In the genomic region with DNA sequence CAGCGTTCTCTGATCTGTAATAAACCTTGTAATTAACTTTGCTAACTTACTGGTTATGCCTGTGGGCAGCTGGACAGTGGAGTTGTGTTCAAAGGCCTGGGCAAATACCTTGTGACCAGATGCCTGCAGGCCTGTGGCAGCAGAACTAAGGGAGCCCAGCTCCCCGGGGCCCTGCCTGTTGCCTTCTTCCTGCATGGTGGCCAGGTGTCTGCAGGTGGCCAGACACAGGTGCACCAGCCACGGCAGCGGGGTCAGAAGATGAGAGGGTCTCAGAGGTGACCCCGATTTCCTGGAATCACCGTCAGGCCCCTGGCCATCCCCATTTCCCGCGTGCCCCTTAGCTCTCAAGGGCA, we compare ENCODE assay signal across 10 cellular contexts.
DNase-seq lines count a peak whose midpoint lies in the region; ATAC-seq and TF ChIP-seq lines count a peak whose summit lies in the region.
"Had no signal": no experiment of that assay in that cellular context is flagged by ENCODE, and none has a peak within 500 bp of the region (broad histone marks: within the 10 kb centered on the region; RNA-seq: fewer than 3 reads in every experiment).

No MANE protein-coding gene starts in this region.

- H3K4me1 Mint-ChIP-seq in stimulated activated naive B cell treated with anti-CD40 and anti-IgM and Interleukin-4, amounts not matched to agents 10 μg/mL and 1 μg/mL and 100 μg/mL, for 72 hours, result peaks cover 6 to 8% of the 10 kb centered on the region in 2 donors

- H3K36me3 Mint-ChIP-seq in stimulated activated naive B cell treated with anti-CD40 and anti-IgM and Interleukin-4, amounts not matched to agents 10 μg/mL and 1 μg/mL and 100 μg/mL, for 72 hours, result no peaks in the 10 kb centered on the region
- H3K36me3 Mint-ChIP-seq: activated CD8-positive, alpha-beta memory T cell treated with anti-CD3 and anti-CD28 coated beads, Interleukin-2, amount 10 ng/mL, durations not matched to agents 7 days and 5 days had no signal

- no peaks in the 10 kb centered on the region for H3K9me3 ChIP-seq in GM23248 (ENCODE audit: low read depth)
- H3K9me3 ChIP-seq in RWPE2 (ENCODE audit: severe bottlenecking), result no peaks in the 10 kb centered on the region
- no peaks in the 10 kb centered on the region for H3K9me3 ChIP-seq in psoas muscle

- intact Hi-C loops in psoas muscle (cut with DNase I), result no loop called here

- H2AFZ ChIP-seq in GM23248, result peak overlapping the region; percentile 61; the same call in 1 of the 2 replicates

- H3K9me2 ChIP-seq in GM23248 (ENCODE audit: insufficient read depth), result no peaks in the 10 kb centered on the region

- H3K4me1 ChIP-seq in GM23248 (ENCODE audit: insufficient read depth), result no peaks in the 10 kb centered on the region
- peaks cover 20% of the 10 kb centered on the region for H3K4me1 ChIP-seq in RWPE2 (ENCODE audit: insufficient read depth, poor library complexity, severe bottlenecking)
- H3K4me1 ChIP-seq in psoas muscle, result peaks cover 10% of the 10 kb centered on the region

- ATAC-seq in RWPE2 (ENCODE audit: low read depth) (peak; percentile 40; the same call in 2 of the 3 replicates), psoas muscle (no peak), omental fat pad (ENCODE audit: low FRiP score) (no peak), HG03045 (IDR thresholded peaks at IDR 0.05; ENCODE audit: unreplicated experiment) (no peak)
- ATAC-seq in stimulated activated naive B cell treated with anti-CD40 and anti-IgM and Interleukin-4, amounts not matched to agents 10 μg/mL and 1 μg/mL and 100 μg/mL, for 72 hours (replicated peaks), result no peak

- H3K36me3 ChIP-seq in GM23248 (ENCODE audit: low read depth), result no peaks in the 10 kb centered on the region
- peaks cover 12% of the 10 kb centered on the region for H3K36me3 ChIP-seq in RWPE2 (ENCODE audit: low read depth)
- H3K36me3 ChIP-seq in psoas muscle (ENCODE audit: insufficient read depth in 1 of 2, low read depth in 1 of 2), result no peaks in the 10 kb centered on the region

- DNase-seq in GM23248 (no peak), RWPE2 (ENCODE audit: low spot score) (no peak), fibroblast of the aortic adventitia (ENCODE audit: low read depth) (no peak), psoas muscle (no peak), NCI-H2107 treated with DMSO at 0.1 percent for 48 hours (lab: John Stamatoyannopoulos, UW; ENCODE audit: unreplicated experiment) (no peak), omental fat pad (ENCODE audit: low spot score) (no peak)
- no peak for DNase-seq in stimulated activated naive B cell treated with anti-CD40 and anti-IgM and Interleukin-4, amounts not matched to agents 10 μg/mL and 1 μg/mL and 100 μg/mL, for 72 hours
- DNase-seq: activated CD8-positive, alpha-beta memory T cell treated with anti-CD3 and anti-CD28 coated beads, Interleukin-2, amount 10 ng/mL, durations not matched to agents 7 days and 5 days; NCI-H2081 treated with DMSO at 0.1 percent for 48 hours had no signal

- peak overlapping the region in 1 of 2 donors; percentile 55 for H3K4me3 Mint-ChIP-seq in stimulated activated naive B cell treated with anti-CD40 and anti-IgM and Interleukin-4, amounts not matched to agents 10 μg/mL and 1 μg/mL and 100 μg/mL, for 72 hours
- H3K4me3 Mint-ChIP-seq: activated CD8-positive, alpha-beta memory T cell treated with anti-CD3 and anti-CD28 coated beads, Interleukin-2, amount 10 ng/mL, durations not matched to agents 7 days and 5 days had no signal

- TF ChIP-seq CTCF in RWPE2 (IDR thresholded peaks at IDR 0.05; ENCODE audit: poor library complexity, severe bottlenecking) (no peak), fibroblast of the aortic adventitia (IDR thresholded peaks at IDR 0.05; ENCODE audit: insufficient read depth, low read length) (no peak), psoas muscle (IDR thresholded peaks at IDR 0.05) (no peak), omental fat pad (IDR thresholded peaks at IDR 0.05) (no peak)

- peak overlapping the region; percentile 62 for H3K4me3 ChIP-seq in GM23248
- no peak overlapping the region for H3K4me3 ChIP-seq in RWPE2 (ENCODE audit: severe bottlenecking)
- H3K4me3 ChIP-seq in fibroblast of the aortic adventitia (ENCODE audit: low read depth, low read length), result peak overlapping the region; percentile 56
- H3K4me3 ChIP-seq in psoas muscle, result peak overlapping the region; percentile 67

- no peaks in the 10 kb centered on the region for H3K9me3 Mint-ChIP-seq in stimulated activated naive B cell treated with anti-CD40 and anti-IgM and Interleukin-4, amounts not matched to agents 10 μg/mL and 1 μg/mL and 100 μg/mL, for 72 hours

- H4K20me1 ChIP-seq in GM23248 (ENCODE audit: insufficient read depth), result no peaks in the 10 kb centered on the region

- H3K27ac ChIP-seq in GM23248, result no peak overlapping the region
- peak overlapping the region; percentile 72 for H3K27ac ChIP-seq in RWPE2 (ENCODE audit: poor library complexity, severe bottlenecking)
- H3K27ac ChIP-seq in psoas muscle, result no peak overlapping the region

- peaks cover 47 to 73% of the 10 kb centered on the region in 2 donors for H3K27me3 Mint-ChIP-seq in stimulated activated naive B cell treated with anti-CD40 and anti-IgM and Interleukin-4, amounts not matched to agents 10 μg/mL and 1 μg/mL and 100 μg/mL, for 72 hours

- 13 to 24% methylated on average over 8 of the region's 8 CpGs for WGBS in GM23248 (ENCODE audit: low coverage in 1 of 2, low lambda C conversion rate in 2 of 2, missing lambda C conversion rate in 2 of 2), 2 experiments
- WGBS in psoas muscle, 3 donors, result 37 to 43% (median 41%) methylated on average over 8 of the region's 8 CpGs

- in situ Hi-C loops in GM23248 (cut with MboI), result no loop called here

- H3K27me3 ChIP-seq in GM23248 (replicated peaks; ENCODE audit: insufficient read depth), result peaks cover 8% of the 10 kb centered on the region; the same call in 1 of the 2 replicates
- no peaks in the 10 kb centered on the region for H3K27me3 ChIP-seq in RWPE2 (ENCODE audit: insufficient read depth, poor library complexity, severe bottlenecking)
- peaks cover 0 to 28% (median 3%) of the 10 kb centered on the region in 3 donors for H3K27me3 ChIP-seq in psoas muscle (ENCODE audit: insufficient read depth in 3 of 3, low read length in 2 of 3)

- peak overlapping the region; percentile 79 for H3K4me2 ChIP-seq in GM23248 (ENCODE audit: unreplicated experiment)

- no peaks in the 10 kb centered on the region for H3K79me2 ChIP-seq in GM23248 (ENCODE audit: insufficient read depth)

- H3K9ac ChIP-seq in GM23248, result no peak overlapping the region; the same call in 1 of the 2 replicates

- H3K27ac Mint-ChIP-seq in stimulated activated naive B cell treated with anti-CD40 and anti-IgM and Interleukin-4, amounts not matched to agents 10 μg/mL and 1 μg/mL and 100 μg/mL, for 72 hours, result no peak overlapping the region
- H3K27ac Mint-ChIP-seq: activated CD8-positive, alpha-beta memory T cell treated with anti-CD3 and anti-CD28 coated beads, Interleukin-2, amount 10 ng/mL, durations not matched to agents 7 days and 5 days had no signal

- no peaks in the 10 kb centered on the region for H3F3A ChIP-seq in GM23248 (ENCODE audit: insufficient read depth)
